In genomic region chr6:26194774-26195375, GRCh38 we compare ENCODE assay signal across 8 cellular contexts.
DNase-seq lines count a peak whose midpoint lies in the region; ATAC-seq, FAIRE-seq and TF ChIP-seq lines count a peak whose summit lies in the region.

No MANE protein-coding gene starts in this region.

- no peaks in the 10 kb centered on the region for H3K27me3 ChIP-seq in HUES48 (ENCODE audit: control insufficient read depth, insufficient read depth, low read length)
- H3K27me3 ChIP-seq in bronchial epithelial cell (ENCODE audit: control insufficient read depth, insufficient read depth, low read length): no peaks in the 10 kb centered on the region
- peaks cover 16% of the 10 kb centered on the region for H3K27me3 ChIP-seq in mucosa of stomach (ENCODE audit: control insufficient read depth, insufficient read depth, low read length)

- TF ChIP-seq CTCF in 22Rv1 (IDR thresholded peaks at IDR 0.05) (no peak), bronchial epithelial cell (IDR thresholded peaks at IDR 0.05; ENCODE audit: insufficient read depth, low read length, severe bottlenecking) (no peak)

- peak overlapping the region; percentile 100 for H3K27ac ChIP-seq in 22Rv1
- peak overlapping the region; percentile 98 for H3K27ac ChIP-seq in HUES48 (ENCODE audit: low read depth, low read length)

- no peaks in the 10 kb centered on the region for H3K9me3 ChIP-seq in HUES48 (ENCODE audit: control insufficient read depth, insufficient read depth, low read length)
- no peaks in the 10 kb centered on the region for H3K9me3 ChIP-seq in mucosa of stomach (ENCODE audit: control insufficient read depth, low read length)

- H3K9ac ChIP-seq in HUES48 (ENCODE audit: low read depth, low read length) (peak overlapping the region; percentile 100), mucosa of stomach (ENCODE audit: low read length) (peak overlapping the region; percentile 91)

- FAIRE-seq in bronchial epithelial cell (lab: Jason Lieb, UNC) (no peak), GM12892 (lab: Jason Lieb, UNC) (no peak)

- peak overlapping the region; percentile 92 for H3K4me3 ChIP-seq in HUES48 (ENCODE audit: low read depth, low read length)
- H3K4me3 ChIP-seq in bronchial epithelial cell (ENCODE audit: low read depth, low read length): peak overlapping the region; percentile 84
- H3K4me3 ChIP-seq in mucosa of stomach (ENCODE audit: low read length): peak overlapping the region; percentile 51

- TF ChIP-seq POLR2A in GM12892 (IDR thresholded peaks at IDR 0.05; ENCODE audit: low read depth, low read length): no peak

- H3K4me1 ChIP-seq in HUES48 (ENCODE audit: control insufficient read depth, insufficient read depth, low read length): 0 out of 2 replicates have a peak, but pooled peaks cover 5% of the 10 kb centered on the region
- peaks cover 19% of the 10 kb centered on the region for H3K4me1 ChIP-seq in mucosa of stomach (ENCODE audit: control insufficient read depth, insufficient read depth, low read length)

- no peak for DNase-seq in bronchial epithelial cell (ENCODE audit: low read depth)
- no peak for DNase-seq in cerebellar nuclear complex (lab: John Stamatoyannopoulos, UW)
- DNase-seq in GM12892 (ENCODE audit: insufficient read length): no peak
- no peak for DNase-seq in retina

- H3K36me3 ChIP-seq in HUES48 (ENCODE audit: control insufficient read depth, insufficient read depth, low read length) (no peaks in the 10 kb centered on the region), bronchial epithelial cell (ENCODE audit: control insufficient read depth, insufficient read depth, low read length) (peaks cover 1% of the 10 kb centered on the region), mucosa of stomach (ENCODE audit: control insufficient read depth, insufficient read depth, low read length) (no peaks in the 10 kb centered on the region)

- ATAC-seq in HG02981 (IDR thresholded peaks at IDR 0.05; ENCODE audit: unreplicated experiment): no peak
